8 cellular contexts compared by ENCODE assay signal in the genomic region with DNA sequence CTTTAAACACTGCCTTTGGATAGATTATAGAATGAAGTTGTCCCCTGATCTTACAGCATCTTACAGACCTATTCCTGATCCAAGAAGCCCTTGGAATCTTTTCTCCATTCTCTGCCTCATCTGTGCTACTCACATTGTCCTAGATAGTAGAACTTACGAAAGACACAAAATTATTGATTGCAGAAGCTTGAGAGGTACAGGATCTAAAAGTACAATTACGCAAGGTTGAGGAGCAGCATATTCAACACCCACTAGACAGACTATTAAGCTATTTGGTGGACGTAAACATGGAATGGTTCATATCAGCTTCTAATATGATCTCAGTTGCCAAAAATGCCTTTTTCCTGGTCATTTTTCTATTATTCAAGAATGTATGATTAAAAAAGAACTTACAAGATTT.
"Had no signal": no experiment of that assay in that cellular context is flagged by ENCODE, and none has a peak within 500 bp of the region (broad histone marks: within the 10 kb centered on the region; RNA-seq: fewer than 3 reads in every experiment).

No MANE protein-coding gene starts in this region.

- H3K4me3 Mint-ChIP-seq: GM23338, H9 had no signal

- H3K27ac ChIP-seq: HL-60 had no signal

- DNase-seq: H9, HCEC 1CT, IMR-90 had no signal

- H2AFZ ChIP-seq: GM23338 had no signal

- H3K4me2 ChIP-seq: GM23338 had no signal

- H3K9me3 Mint-ChIP-seq: GM23338, H9 had no signal

- H3K4me3 ChIP-seq: GM23338, K562 had no signal

- FAIRE-seq: H1, H54, K562 had no signal

- ATAC-seq: GM23338, K562 had no signal

- H3K27ac Mint-ChIP-seq: GM23338, H9 had no signal
